ENCODE assay signal across 8 cellular contexts in the genomic region with DNA sequence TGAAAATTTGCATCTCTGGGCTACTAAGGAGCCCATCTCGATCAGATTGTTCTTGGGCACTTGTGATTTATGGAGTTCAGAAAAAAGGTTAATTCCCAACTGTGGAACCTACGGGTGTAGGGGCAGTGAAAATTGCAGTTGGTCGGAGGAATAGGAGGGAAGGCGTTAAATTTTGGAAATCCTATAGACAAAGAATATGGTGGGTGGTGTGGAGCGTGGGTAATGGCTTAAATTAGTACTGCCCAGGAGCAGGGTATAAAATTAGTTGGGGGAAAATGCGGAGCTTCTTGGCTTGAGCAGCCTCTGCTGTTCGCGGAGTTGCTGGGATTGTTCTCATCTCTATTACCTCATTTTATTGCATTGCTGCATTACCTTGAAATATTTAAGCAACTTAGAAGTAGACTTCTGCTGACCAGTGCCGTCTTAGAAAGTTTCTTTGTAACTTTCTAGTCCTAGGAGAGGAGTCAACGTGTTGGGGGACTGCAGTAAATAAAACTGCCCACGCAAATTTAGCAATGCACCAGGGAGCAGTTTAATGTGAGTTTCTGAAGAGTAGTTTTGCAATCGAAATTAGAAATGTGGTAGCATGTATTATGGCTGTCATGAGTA. TPM values are rescaled to one million over a fixed set of nuclear protein-coding genes. Genes with fewer than 3 reads are reported as not detected.
DNase-seq lines count a peak whose midpoint lies in the region; ATAC-seq, FAIRE-seq and TF ChIP-seq lines count a peak whose summit lies in the region.

No MANE protein-coding gene starts in this region.

- H3K4me2 ChIP-seq in HepG2 (ENCODE audit: low read depth, low read length) = peak overlapping the region; percentile 81

- TF ChIP-seq RAD21 in HepG2 (CRISPR knock-in tag; IDR thresholded peaks at IDR 0.05) = no peak

- CTCF ChIA-PET in Panc1 (lab: Charles Lee) = no interaction called here
- CTCF ChIA-PET in HepG2 (lab: Yijun Ruan, JAX; ENCODE audit: low intra/inter-chr PET ratio, low total read pairs) = interaction anchor here (2.6 kb wide), 1 partner anchor 316 kb away, joined by 12 read pairs; no protein-coding TSS in a partner anchor

- in situ Hi-C loops in Panc1 (cut with HindIII; ENCODE audit: low pct_unique_long_range_greater_than_20kb, low sequenced_read_pairs) = no loop called here
- in situ Hi-C loops in HepG2 (cut with HindIII; ENCODE audit: extremely low pct_ligation_motif_present, low pct_unique_long_range_greater_than_20kb) = loop anchor here (5.0 kb wide), 1 partner anchor 310 kb away; no protein-coding TSS in a partner anchor

- POLR2A ChIA-PET in Panc1 (lab: Charles Lee) (no interaction called here), HepG2 (lab: Yijun Ruan, JAX) (no interaction called here)

- TF ChIP-seq POLR2A in HepG2 (IDR thresholded peaks at IDR 0.05; ENCODE audit: insufficient read depth in 1 of 2, low read depth in 2 of 2, low read length in 2 of 2) = no peak

- ATAC-seq in Panc1 (no peak), HepG2 (no peak; the same call in 2 of the 3 replicates)

- H3K9me3 ChIP-seq in Panc1 (ENCODE audit: control insufficient read depth, insufficient read depth, low read depth, low read length) = no peaks in the 10 kb centered on the region
- no peaks in the 10 kb centered on the region for H3K9me3 ChIP-seq in HepG2 (ENCODE audit: low read length)
- H3K9me3 ChIP-seq in thymus (ENCODE audit: control insufficient read depth) = peaks cover 1% of the 10 kb centered on the region

- 3% methylated on average over 12 of the region's 12 CpGs for WGBS in HepG2 (ENCODE audit: low lambda C conversion rate)
- WGBS in thymus = under 1% methylated on average over 12 of the region's 12 CpGs

- no peak for TF ChIP-seq EP300 in HepG2 (IDR thresholded peaks at IDR 0.05; ENCODE audit: low read depth in 2 of 2, low read length in 2 of 2)
- no peak for TF ChIP-seq EP300 in HepG2 (CRISPR knock-in tag; IDR thresholded peaks at IDR 0.05; ENCODE audit: borderline replicate concordance)

- DNase-seq in activated CD4-positive, alpha-beta T cell treated with anti-CD3 and anti-CD28 coated beads for 4 hours = peak; percentile 25 to 26
- DNase-seq in activated CD4-positive, alpha-beta T cell treated with anti-CD3 and anti-CD28 coated beads, Interleukin-2, amount 50 U/mL, for 4 hours = no peak
- DNase-seq in Panc1 (ENCODE audit: low read depth, low spot score) (no peak), bronchial epithelial cell (ENCODE audit: low read depth) (peak; percentile 37), HepG2 (ENCODE audit: low spot score) (no peak), HPDE6-E6E7 (ENCODE audit: extremely low spot score) (no peak)
- no peak for DNase-seq in stimulated activated CD4-positive, alpha-beta T cell treated with anti-CD3 and anti-CD28 coated beads, Interleukin-2, amount 100 ng/mL, for 48 hours

- H3K27me3 ChIP-seq in Panc1 (ENCODE audit: control insufficient read depth, insufficient read depth, low read length) = peaks cover 5% of the 10 kb centered on the region
- peaks cover 2% of the 10 kb centered on the region for H3K27me3 ChIP-seq in bronchial epithelial cell (ENCODE audit: control insufficient read depth, insufficient read depth, low read length)
- peaks cover 9 to 38% of the 10 kb centered on the region in 2 experiments for H3K27me3 ChIP-seq in HepG2 (ENCODE audit: control insufficient read depth in 1 of 2, insufficient read depth in 2 of 2, low read length in 2 of 2)
- H3K27me3 ChIP-seq in thymus (ENCODE audit: control insufficient read depth, insufficient read depth) = no peaks in the 10 kb centered on the region

- no peak overlapping the region for H3K9ac ChIP-seq in HepG2 (ENCODE audit: insufficient read depth, low read depth, low read length)

- H3K36me3 ChIP-seq in Panc1 (ENCODE audit: control insufficient read depth, insufficient read depth, low read length) = no peaks in the 10 kb centered on the region
- no peaks in the 10 kb centered on the region for H3K36me3 ChIP-seq in bronchial epithelial cell (ENCODE audit: control insufficient read depth, insufficient read depth, low read length)
- no peaks in the 10 kb centered on the region for H3K36me3 ChIP-seq in HepG2 (replicated peaks in 1 of 2; ENCODE audit: control insufficient read depth in 1 of 2, insufficient read depth in 2 of 2, low read length in 2 of 2)
- peaks cover 7% of the 10 kb centered on the region for H3K36me3 ChIP-seq in thymus (ENCODE audit: control insufficient read depth, insufficient read depth)

- no peaks in the 10 kb centered on the region for H4K20me1 ChIP-seq in HepG2 (ENCODE audit: insufficient read depth, low read length)

- TF ChIP-seq CTCF in Panc1 (IDR thresholded peaks at IDR 0.05) (no peak), bronchial epithelial cell (IDR thresholded peaks at IDR 0.05; ENCODE audit: insufficient read depth, low read length, severe bottlenecking) (no peak), HepG2 (CRISPR knock-in tag; IDR thresholded peaks at IDR 0.05) (no peak)

- H3K4me3 ChIP-seq in Panc1 (ENCODE audit: low read depth in 2 of 2, low read length in 2 of 2) = peak overlapping the region; percentile 45 to 62; a peak in 3 of 4 replicates
- H3K4me3 ChIP-seq in bronchial epithelial cell (ENCODE audit: low read depth, low read length) = peak overlapping the region; percentile 47
- peak overlapping the region in 2 of 3 experiments; percentile 35 to 66; a peak in 4 of 6 replicates for H3K4me3 ChIP-seq in HepG2 (replicated peaks in 1 of 3; ENCODE audit: insufficient read depth in 1 of 3, low read depth in 2 of 3, low read length in 3 of 3)
- peak overlapping the region; percentile 79 for H3K4me3 ChIP-seq in thymus (ENCODE audit: low read length)

- no peaks in the 10 kb centered on the region for H3K79me2 ChIP-seq in HepG2 (ENCODE audit: insufficient read depth, low read length)

- intact Hi-C loops in Panc1 (cut with micrococcal nuclease; ENCODE audit: unreplicated experiment) (no loop called here), HepG2 (cut with micrococcal nuclease; ENCODE audit: unreplicated experiment) (loop anchor here (1.0 to 10.0 kb wide), 2 partner anchors 54 to 103 kb away; no protein-coding TSS in a partner anchor)

- BruUV-seq in Panc1 (replicated peaks; lab: Mats Ljungman, UMichigan) (no TSS peak), HepG2 (replicated peaks; lab: Mats Ljungman, UMichigan) (no TSS peak)

- H3K4me1 ChIP-seq in Panc1 (ENCODE audit: control insufficient read depth, insufficient read depth, low read length) (no peaks in the 10 kb centered on the region), HepG2 (ENCODE audit: insufficient read depth, low read length) (peaks cover 28% of the 10 kb centered on the region), thymus (ENCODE audit: control insufficient read depth, insufficient read depth, low read length) (peaks cover 8% of the 10 kb centered on the region)

- H2AFZ ChIP-seq in HepG2 (ENCODE audit: low read length) = no peak overlapping the region

- H3K27ac ChIP-seq in Panc1 (ENCODE audit: low read length) (no peak overlapping the region), HepG2 (ENCODE audit: extremely low read length, insufficient read depth, low read length) (no peak overlapping the region), thymus (ENCODE audit: low read depth) (peak overlapping the region; percentile 88)

- FAIRE-seq in bronchial epithelial cell (lab: Jason Lieb, UNC) (no peak), HepG2 (lab: Jason Lieb, UNC) (no peak)

TF ChIP-seq in HepG2, 621 proteins besides CTCF, POLR2A, EP300 and RAD21:
- TF ChIP-seq ZBTB20 (CRISPR knock-in tag; IDR thresholded peaks at IDR 0.05; ENCODE audit: borderline replicate concordance, low read depth) (no peak), EZH2 (conservative IDR thresholded peaks at IDR 0.05; ENCODE audit: low read depth, low read length) (peak; percentile 31; the same call in 1 of the 2 replicates), ZNF629 (CRISPR knock-in tag; conservative IDR thresholded peaks at IDR 0.05) (no peak), SNAPC2 (CRISPR knock-in tag; IDR thresholded peaks at IDR 0.05) (no peak), RNF2 (conservative IDR thresholded peaks at IDR 0.05; ENCODE audit: low read depth) (peak; percentile 64; the same call in 1 of the 2 replicates), CBX2 (IDR thresholded peaks at IDR 0.05; ENCODE audit: low read depth, low read length) (peak; percentile 100), CBX2 (CRISPR knock-in tag; IDR thresholded peaks at IDR 0.05; ENCODE audit: low read depth) (peak; percentile 76; the same call in 1 of the 2 replicates), LCORL (IDR thresholded peaks at IDR 0.05) (no peak), LCORL (CRISPR knock-in tag; IDR thresholded peaks at IDR 0.05) (no peak)

RNA-seq across cellular contexts. Expression of gene S1PR1, which starts 0.5 kb away (rescaled TPM):
- total RNA-seq in Panc1 (2021; ENCODE audit: unreplicated experiment) = 0.41 TPM
- polyA plus RNA-seq in Panc1 (2012; ENCODE audit: insufficient read length) = not detected
- under 0.01 and 0.26 TPM in 2 replicates for total RNA-seq in bronchial epithelial cell
- not detected in 2 replicates for total RNA-seq in HepG2 (2016; rRNA removed; fragmentation: Illumina TruSeq; extraction: Trizol)
- total RNA-seq in HepG2 (2016; cell fraction: cytosol; rRNA removed; fragmentation: Illumina TruSeq; extraction: Trizol; ENCODE audit: low read depth) = not detected in 2 replicates
- total RNA-seq in HepG2 (2016; cell fraction: insoluble cytoplasmic fraction; rRNA removed; fragmentation: Illumina TruSeq; extraction: Trizol) = not detected in 2 replicates
- not detected in 2 replicates for total RNA-seq in HepG2 (2016; cell fraction: membrane; rRNA removed; fragmentation: Illumina TruSeq; extraction: Trizol)
- total RNA-seq in HepG2 (2016; cell fraction: nucleus; rRNA removed; fragmentation: Illumina TruSeq; extraction: Trizol) = not detected in 2 replicates
- polyA plus RNA-seq in HepG2 (2011; rRNA removed) = not detected in 2 replicates
- polyA plus RNA-seq in HepG2 (2011; cell fraction: cytosol; rRNA removed) = not detected in 2 replicates
- not detected in 2 replicates for polyA plus RNA-seq in HepG2 (2011; cell fraction: nucleus; rRNA removed)
- polyA plus RNA-seq in HepG2 (2012) = not detected in 2 replicates
- polyA plus RNA-seq in HepG2 (2016; cell fraction: cytosol; fragmentation: Illumina TruSeq; extraction: Trizol; ENCODE audit: low read depth) = not detected in 2 replicates
- not detected in 2 replicates for polyA plus RNA-seq in HepG2 (2016; cell fraction: insoluble cytoplasmic fraction; fragmentation: Illumina TruSeq; extraction: Trizol; ENCODE audit: low read depth)
- polyA plus RNA-seq in HepG2 (2016; cell fraction: membrane; fragmentation: Illumina TruSeq; extraction: Trizol; ENCODE audit: low read depth) = not detected in 2 replicates
- not detected in 2 replicates for polyA plus RNA-seq in HepG2 (2016; cell fraction: nucleus; fragmentation: Illumina TruSeq; extraction: Trizol; ENCODE audit: insufficient read depth, low read depth)
- 0.33 TPM in 1 of 2 replicates, not detected in the other for polyA minus RNA-seq in HepG2 (2011; rRNA and poly(A)+ RNA removed; ENCODE audit: low replicate concordance)
- not detected in 2 replicates for polyA minus RNA-seq in HepG2 (2011; cell fraction: cytosol; rRNA and poly(A)+ RNA removed)
- polyA minus RNA-seq in HepG2 (2011; cell fraction: nucleus; rRNA and poly(A)+ RNA removed) = not detected in 2 replicates
- 45.6 TPM for polyA plus RNA-seq in thymus

Comparison
In these comparisons a context has a peak if more than half of its experiments do, and no peak if none do; other contexts are left out.
1. DNase-seq: peak in activated CD4-positive, alpha-beta T cell treated with anti-CD3 and anti-CD28 coated beads for 4 hours (2 of 2) and bronchial epithelial cell (single experiment); none in activated CD4-positive, alpha-beta T cell treated with anti-CD3 and anti-CD28 coated beads, Interleukin-2, amount 50 U/mL, for 4 hours (0 of 2), Panc1 (single experiment), HepG2 (single experiment), HPDE6-E6E7 (single experiment) and stimulated activated CD4-positive, alpha-beta T cell treated with anti-CD3 and anti-CD28 coated beads, Interleukin-2, amount 100 ng/mL, for 48 hours (0 of 2).
2. Peak in every context shown above with its lines, with median percentiles within 50 percentile points of each other: H3K4me3 ChIP-seq.